ENCODE assay signal across 8 cellular contexts in the genomic region with DNA sequence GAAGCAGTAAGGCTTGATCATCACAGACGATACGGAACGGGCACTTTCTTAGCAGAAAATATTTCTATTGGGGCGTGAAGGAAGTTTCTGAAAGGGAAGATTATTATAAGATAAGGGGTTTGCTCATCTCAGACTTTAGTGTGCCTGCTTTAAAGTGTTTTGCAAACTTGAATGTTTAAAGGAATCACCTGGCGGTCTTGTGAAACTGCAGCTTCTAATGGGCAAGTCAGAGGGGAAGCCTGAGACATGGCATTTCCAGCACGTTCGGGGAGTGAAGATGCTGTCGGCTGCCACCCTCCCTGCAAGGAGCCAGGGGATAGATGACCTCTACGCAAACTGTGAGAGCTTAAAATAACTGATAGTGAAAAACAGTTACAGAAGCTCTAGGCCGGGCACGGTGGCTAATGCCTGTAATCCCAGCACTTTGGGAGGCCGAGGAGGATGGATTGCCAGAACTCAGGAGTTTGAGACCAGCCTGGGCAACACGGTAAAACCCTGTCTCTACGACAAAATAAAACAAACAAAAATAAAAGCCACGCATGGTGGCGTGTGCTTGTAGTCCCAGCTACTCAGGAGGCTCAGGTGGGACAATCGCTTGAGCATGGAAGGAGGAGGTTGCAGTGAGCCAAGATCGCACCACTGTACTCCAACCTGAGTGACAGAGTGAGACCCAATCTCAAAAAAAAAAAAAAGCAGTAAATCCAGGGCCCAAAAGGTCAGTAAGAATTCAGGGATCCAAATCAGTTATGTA. TPM values are rescaled to one million over a fixed set of nuclear protein-coding genes. Genes with fewer than 3 reads are reported as not detected.
A peak's percentile ranks its signal among the peaks of the same experiment; 100 is the strongest.
DNase-seq lines count a peak whose midpoint lies in the region; ATAC-seq, FAIRE-seq and TF ChIP-seq lines count a peak whose summit lies in the region.

No MANE protein-coding gene starts in this region.

- peak; percentile 3 for ATAC-seq in GM18498 (IDR thresholded peaks at IDR 0.05; ENCODE audit: unreplicated experiment)
- ATAC-seq in pancreas = no peak
- ATAC-seq in HG03159 (IDR thresholded peaks at IDR 0.05; ENCODE audit: unreplicated experiment) = no peak

- no peaks in the 10 kb centered on the region for H3K27me3 ChIP-seq in pancreas

- FAIRE-seq in pancreas (lab: Jason Lieb, UNC) = no peak

- H3K9me3 ChIP-seq in pancreas = no peaks in the 10 kb centered on the region

- CTCF ChIA-PET in RWPE1 (lab: Yijun Ruan, JAX) = interaction anchor here (0.6 kb wide), 1 partner anchor 53 kb away, joined by 3 read pairs; no protein-coding TSS in a partner anchor

- H3K36me3 ChIP-seq in pancreas = no peaks in the 10 kb centered on the region

- H3K27ac ChIP-seq in RWPE1 = peak overlapping the region; percentile 83
- H3K27ac ChIP-seq in epithelial cell of prostate = peak overlapping the region; percentile 3
- peak overlapping the region in 1 of 4 donors; percentile 83 for H3K27ac ChIP-seq in pancreas

- H3K4me1 ChIP-seq in pancreas = peaks cover 0 to 16% (median 15%) of the 10 kb centered on the region in 3 donors

- H3K4me3 ChIP-seq in pancreas = peak overlapping the region; percentile 17 to 89 (median 60)

- DNase-seq in RWPE1 (ENCODE audit: low spot score) (no peak), epithelial cell of prostate (ENCODE audit: low read depth, low spot score) (no peak), pancreas (no peak), NK-92 (lab: John Stamatoyannopoulos, UW; ENCODE audit: unreplicated experiment) (no peak), NOMO-1 (lab: John Stamatoyannopoulos, UW; ENCODE audit: unreplicated experiment in 2 of 2) (no peak), AG20443 (ENCODE audit: low spot score) (no peak)

- WGBS in pancreas, 2 donors = 33 to 42% methylated on average over 18 of the region's 18 CpGs

- intact Hi-C loops in pancreas (cut with DNase I) = no loop called here

- POLR2A ChIA-PET in RWPE1 (lab: Yijun Ruan, JAX; ENCODE audit: low non-redundant PET) = no interaction called here

- TF ChIP-seq CTCF in RWPE1 (conservative IDR thresholded peaks at IDR 0.05; ENCODE audit: low read depth) (no peak), pancreas (IDR thresholded peaks at IDR 0.05) (no peak)

RNA-seq across cellular contexts. Expression of a gene that starts 2.3 kb away (rescaled TPM):
- total RNA-seq in pancreas = 10 to 100 TPM in 1 of 6 donors, 1 to 10 TPM in 5; 6.8 to 12.2 (median 7.7) TPM
- 1 to 10 TPM; 4.4 to 5.2 TPM for polyA plus RNA-seq in pancreas
